18 cellular contexts compared by ENCODE assay signal in the genomic region with DNA sequence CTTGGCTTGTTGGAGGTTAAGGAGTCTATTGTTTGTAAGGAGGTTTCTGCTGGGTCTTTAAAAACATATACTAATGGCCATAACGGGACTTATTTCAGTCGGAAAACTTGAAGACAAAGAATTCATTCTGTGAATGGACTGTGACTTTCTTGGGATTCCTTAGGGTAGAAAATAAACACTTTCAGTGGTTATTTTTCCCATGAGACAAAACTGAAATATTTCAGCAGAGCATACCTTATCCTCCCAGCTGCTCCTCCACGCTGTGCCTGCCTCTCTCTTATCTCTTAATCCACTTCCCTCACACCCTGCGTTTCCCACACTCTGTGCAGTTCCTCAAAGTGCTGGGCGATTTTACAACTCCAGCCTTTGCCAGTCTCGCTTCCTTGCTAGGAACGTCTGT. TPM values are rescaled to one million over a fixed set of nuclear protein-coding genes. Genes with fewer than 3 reads are reported as not detected.
DNase-seq lines count a peak whose midpoint lies in the region; ATAC-seq and TF ChIP-seq lines count a peak whose summit lies in the region.
"Had no signal": no experiment of that assay in that cellular context is flagged by ENCODE, and none has a peak within 500 bp of the region (broad histone marks: within the 10 kb centered on the region; RNA-seq: fewer than 3 reads in every experiment).

No MANE protein-coding gene starts in this region.

- in situ Hi-C loops in brain microvascular endothelial cell (cut with HindIII; ENCODE audit: low pct_ligation_motif_present, low sequenced_read_pairs), result no loop called here

- 70 to 71% methylated on average over 7 of the region's 7 CpGs for WGBS in mesodermal cell (ENCODE audit: insufficient coverage in 2 of 2), 2 experiments

- H3K27ac ChIP-seq in BLaER1, result no peak overlapping the region
- peak overlapping the region; percentile 90 for H3K27ac ChIP-seq in brain microvascular endothelial cell
- peak overlapping the region; percentile 24 for H3K27ac ChIP-seq in mesodermal cell (ENCODE audit: low read depth, low read length, severe bottlenecking)
- H3K27ac ChIP-seq in right atrium auricular region, result no peak overlapping the region
- H3K27ac ChIP-seq: epithelial cell of prostate, prostate gland had no signal

- H4K20me1 ChIP-seq in BLaER1, result no peaks in the 10 kb centered on the region

- H3K4me2 ChIP-seq in BLaER1, result peak overlapping the region; percentile 51

- no peak for ATAC-seq in activated T-cell treated with anti-CD3 and anti-CD28 coated beads, Interleukin-2, amount 50 U/mL, for 4 hours
- ATAC-seq in GM21786 (IDR thresholded peaks at IDR 0.05; ENCODE audit: unreplicated experiment), result no peak
- ATAC-seq: activated T-helper 17 cell treated with anti-CD3 and anti-CD28 coated beads, Interleukin-2, amount 50 U/mL, for 72 hours; left ventricle myocardium superior; stimulated activated naive CD8-positive, alpha-beta T cell treated with anti-CD3 and anti-CD28 coated beads, Interleukin-15, Interleukin-2, amounts not matched to agents 100 U/mL and 50 U/mL, for 24 hours had no signal

- H3K36me3 Mint-ChIP-seq in activated T-cell treated with anti-CD3 and anti-CD28 coated beads, Interleukin-2, amount 50 U/mL, for 4 hours (ENCODE audit: insufficient read depth), result no peaks in the 10 kb centered on the region
- H3K36me3 Mint-ChIP-seq: CD4-positive, alpha-beta memory T cell had no signal

- H3K27me3 ChIP-seq in BLaER1 (no peaks in the 10 kb centered on the region), brain microvascular endothelial cell (replicated peaks) (no peaks in the 10 kb centered on the region), right atrium auricular region (no peaks in the 10 kb centered on the region)

- TF ChIP-seq CTCF in brain microvascular endothelial cell (IDR thresholded peaks at IDR 0.05; ENCODE audit: low read depth, low read length, missing control alignments), result no peak
- no peak for TF ChIP-seq CTCF in right atrium auricular region (IDR thresholded peaks at IDR 0.05)

- H3K9me3 ChIP-seq in BLaER1 (peaks cover 17% of the 10 kb centered on the region), mesodermal cell (ENCODE audit: control insufficient read depth, low read length) (peaks cover 23% of the 10 kb centered on the region), right atrium auricular region (peaks cover 0 to 10% of the 10 kb centered on the region in 2 donors)
- H3K9me3 ChIP-seq: prostate gland had no signal

- H3K4me3 Mint-ChIP-seq in activated T-cell treated with anti-CD3 and anti-CD28 coated beads, Interleukin-2, amount 50 U/mL, for 4 hours, result no peak overlapping the region
- H3K4me3 Mint-ChIP-seq: activated T-helper 17 cell treated with anti-CD3 and anti-CD28 coated beads, Interleukin-2, amount 50 U/mL, for 72 hours; CD4-positive, alpha-beta memory T cell; naive B cell had no signal

- DNase-seq in NCI-H226 (peak; percentile 31), brain microvascular endothelial cell (peak; percentile 86), right atrium auricular region (ENCODE audit: low spot score) (no peak)
- no peak for DNase-seq in stimulated activated CD4-positive, alpha-beta T cell treated with anti-CD3 and anti-CD28 coated beads, Interleukin-2, amount 100 ng/mL, for 48 hours
- DNase-seq in activated T-cell treated with anti-CD3 and anti-CD28 coated beads, Interleukin-2, amount 50 U/mL, for 4 hours, result no peak
- DNase-seq: activated CD8-positive, alpha-beta memory T cell treated with anti-CD3 and anti-CD28 coated beads for 24 hours; CD4-positive, alpha-beta memory T cell; KG1; left ventricle myocardium superior; naive B cell; NCI-H345; stimulated activated naive CD8-positive, alpha-beta T cell treated with anti-CD3 and anti-CD28 coated beads, Interleukin-15, Interleukin-2, amounts not matched to agents 100 U/mL and 50 U/mL, for 24 hours had no signal

- no peak overlapping the region for H3K9ac ChIP-seq in BLaER1

- H3K4me3 ChIP-seq in BLaER1 (no peak overlapping the region), brain microvascular endothelial cell (ENCODE audit: low read depth, low read length) (no peak overlapping the region), mesodermal cell (ENCODE audit: extremely low read depth, insufficient read depth, low read length, poor library complexity, severe bottlenecking) (no peak overlapping the region), right atrium auricular region (no peak overlapping the region)
- H3K4me3 ChIP-seq: prostate gland had no signal

- no peaks in the 10 kb centered on the region for H3K4me1 Mint-ChIP-seq in activated T-cell treated with anti-CD3 and anti-CD28 coated beads, Interleukin-2, amount 50 U/mL, for 4 hours (ENCODE audit: low read depth)
- H3K4me1 Mint-ChIP-seq: activated T-helper 17 cell treated with anti-CD3 and anti-CD28 coated beads, Interleukin-2, amount 50 U/mL, for 72 hours; CD4-positive, alpha-beta memory T cell; naive B cell had no signal

- H3K36me3 ChIP-seq in BLaER1, result no peaks in the 10 kb centered on the region
- H3K36me3 ChIP-seq in brain microvascular endothelial cell (replicated peaks), result no peaks in the 10 kb centered on the region
- no peaks in the 10 kb centered on the region for H3K36me3 ChIP-seq in mesodermal cell (ENCODE audit: control insufficient read depth, insufficient read depth, low read length)
- no peaks in the 10 kb centered on the region for H3K36me3 ChIP-seq in right atrium auricular region
- H3K36me3 ChIP-seq: prostate gland had no signal

- H3K27me3 Mint-ChIP-seq in activated T-cell treated with anti-CD3 and anti-CD28 coated beads, Interleukin-2, amount 50 U/mL, for 4 hours (ENCODE audit: low read depth), result peaks cover 3% of the 10 kb centered on the region

- H3K4me1 ChIP-seq in BLaER1 (peaks cover 20% of the 10 kb centered on the region), mesodermal cell (ENCODE audit: control insufficient read depth, insufficient read depth, low read length, poor library complexity, severe bottlenecking) (peaks cover 13% of the 10 kb centered on the region), right atrium auricular region (peaks cover 0 to 8% of the 10 kb centered on the region in 2 donors)
- H3K4me1 ChIP-seq: prostate gland had no signal

- peaks cover 10% of the 10 kb centered on the region for H3K9me3 Mint-ChIP-seq in activated T-cell treated with anti-CD3 and anti-CD28 coated beads, Interleukin-2, amount 50 U/mL, for 4 hours

RNA-seq across cellular contexts. Expression of a gene that starts 47.1 kb away (rescaled TPM):
- 30.0 TPM for polyA plus RNA-seq in mesodermal cell (2013, experiment 1 of 2)
- 20.3 TPM for polyA plus RNA-seq in mesodermal cell (2013, experiment 2 of 2)
- 1 to 10 TPM in 1 of 3 donors, under 1 TPM in 2; 0.53 to 1.1 (median 0.74) TPM for total RNA-seq in activated T-cell treated with anti-CD3 and anti-CD28 coated beads, Interleukin-2, amount 50 U/mL, for 4 hours
- 100 to 1,000 TPM; 530 to 741 TPM for total RNA-seq in right atrium auricular region
- total RNA-seq: activated T-helper 17 cell treated with anti-CD3 and anti-CD28 coated beads, Interleukin-2, amount 50 U/mL, for 72 hours; CD4-positive, alpha-beta memory T cell had no signal
- polyA plus RNA-seq: CD4-positive, alpha-beta memory T cell had no signal

Comparison
In these comparisons a context has a peak if more than half of its experiments do, and no peak if none do; other contexts are left out.
1. H3K27ac ChIP-seq: peak in brain microvascular endothelial cell (single experiment) and mesodermal cell (single experiment); none in BLaER1 (single experiment) and right atrium auricular region (0 of 2).
2. DNase-seq: peak in NCI-H226 (single experiment) and brain microvascular endothelial cell (single experiment); none in stimulated activated CD4-positive, alpha-beta T cell treated with anti-CD3 and anti-CD28 coated beads, Interleukin-2, amount 100 ng/mL, for 48 hours (0 of 2), activated T-cell treated with anti-CD3 and anti-CD28 coated beads, Interleukin-2, amount 50 U/mL, for 4 hours (single experiment) and right atrium auricular region (single experiment).
3. RNA of a gene that starts 47.1 kb away (total RNA-seq): 530 to 741 TPM in right atrium auricular region; 0.53 to 1.1 TPM in activated T-cell treated with anti-CD3 and anti-CD28 coated beads, Interleukin-2, amount 50 U/mL, for 4 hours; every median in the first group is over 100 times any median in the second.